ENCODE assay signal across 1 cellular context in the genomic region with DNA sequence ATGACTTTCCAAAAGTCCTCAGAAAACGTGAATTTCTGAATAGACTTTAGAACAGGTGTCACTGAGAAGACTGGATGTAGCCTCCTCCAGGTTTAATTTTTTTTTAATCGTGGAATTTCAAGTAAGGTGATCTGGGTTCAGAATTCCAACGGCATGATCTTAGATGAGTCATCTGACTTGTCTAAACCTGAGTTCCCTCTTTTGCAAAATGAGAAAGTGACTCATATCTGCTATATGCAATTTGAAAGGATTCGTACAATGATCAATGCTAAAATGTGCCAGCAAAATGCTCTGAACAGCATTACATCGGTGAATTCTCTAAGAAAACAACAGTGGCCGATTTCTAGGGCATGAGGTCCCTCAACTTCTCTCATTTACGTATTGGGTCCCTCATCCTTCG.
TF ChIP-seq lines count a peak whose summit lies in the region.

No MANE protein-coding gene starts in this region.

TF ChIP-seq in GM23338, 12 proteins besides CTCF, POLR2A, EP300 and RAD21 (continued from another document):
- TF ChIP-seq, protein P1, sequence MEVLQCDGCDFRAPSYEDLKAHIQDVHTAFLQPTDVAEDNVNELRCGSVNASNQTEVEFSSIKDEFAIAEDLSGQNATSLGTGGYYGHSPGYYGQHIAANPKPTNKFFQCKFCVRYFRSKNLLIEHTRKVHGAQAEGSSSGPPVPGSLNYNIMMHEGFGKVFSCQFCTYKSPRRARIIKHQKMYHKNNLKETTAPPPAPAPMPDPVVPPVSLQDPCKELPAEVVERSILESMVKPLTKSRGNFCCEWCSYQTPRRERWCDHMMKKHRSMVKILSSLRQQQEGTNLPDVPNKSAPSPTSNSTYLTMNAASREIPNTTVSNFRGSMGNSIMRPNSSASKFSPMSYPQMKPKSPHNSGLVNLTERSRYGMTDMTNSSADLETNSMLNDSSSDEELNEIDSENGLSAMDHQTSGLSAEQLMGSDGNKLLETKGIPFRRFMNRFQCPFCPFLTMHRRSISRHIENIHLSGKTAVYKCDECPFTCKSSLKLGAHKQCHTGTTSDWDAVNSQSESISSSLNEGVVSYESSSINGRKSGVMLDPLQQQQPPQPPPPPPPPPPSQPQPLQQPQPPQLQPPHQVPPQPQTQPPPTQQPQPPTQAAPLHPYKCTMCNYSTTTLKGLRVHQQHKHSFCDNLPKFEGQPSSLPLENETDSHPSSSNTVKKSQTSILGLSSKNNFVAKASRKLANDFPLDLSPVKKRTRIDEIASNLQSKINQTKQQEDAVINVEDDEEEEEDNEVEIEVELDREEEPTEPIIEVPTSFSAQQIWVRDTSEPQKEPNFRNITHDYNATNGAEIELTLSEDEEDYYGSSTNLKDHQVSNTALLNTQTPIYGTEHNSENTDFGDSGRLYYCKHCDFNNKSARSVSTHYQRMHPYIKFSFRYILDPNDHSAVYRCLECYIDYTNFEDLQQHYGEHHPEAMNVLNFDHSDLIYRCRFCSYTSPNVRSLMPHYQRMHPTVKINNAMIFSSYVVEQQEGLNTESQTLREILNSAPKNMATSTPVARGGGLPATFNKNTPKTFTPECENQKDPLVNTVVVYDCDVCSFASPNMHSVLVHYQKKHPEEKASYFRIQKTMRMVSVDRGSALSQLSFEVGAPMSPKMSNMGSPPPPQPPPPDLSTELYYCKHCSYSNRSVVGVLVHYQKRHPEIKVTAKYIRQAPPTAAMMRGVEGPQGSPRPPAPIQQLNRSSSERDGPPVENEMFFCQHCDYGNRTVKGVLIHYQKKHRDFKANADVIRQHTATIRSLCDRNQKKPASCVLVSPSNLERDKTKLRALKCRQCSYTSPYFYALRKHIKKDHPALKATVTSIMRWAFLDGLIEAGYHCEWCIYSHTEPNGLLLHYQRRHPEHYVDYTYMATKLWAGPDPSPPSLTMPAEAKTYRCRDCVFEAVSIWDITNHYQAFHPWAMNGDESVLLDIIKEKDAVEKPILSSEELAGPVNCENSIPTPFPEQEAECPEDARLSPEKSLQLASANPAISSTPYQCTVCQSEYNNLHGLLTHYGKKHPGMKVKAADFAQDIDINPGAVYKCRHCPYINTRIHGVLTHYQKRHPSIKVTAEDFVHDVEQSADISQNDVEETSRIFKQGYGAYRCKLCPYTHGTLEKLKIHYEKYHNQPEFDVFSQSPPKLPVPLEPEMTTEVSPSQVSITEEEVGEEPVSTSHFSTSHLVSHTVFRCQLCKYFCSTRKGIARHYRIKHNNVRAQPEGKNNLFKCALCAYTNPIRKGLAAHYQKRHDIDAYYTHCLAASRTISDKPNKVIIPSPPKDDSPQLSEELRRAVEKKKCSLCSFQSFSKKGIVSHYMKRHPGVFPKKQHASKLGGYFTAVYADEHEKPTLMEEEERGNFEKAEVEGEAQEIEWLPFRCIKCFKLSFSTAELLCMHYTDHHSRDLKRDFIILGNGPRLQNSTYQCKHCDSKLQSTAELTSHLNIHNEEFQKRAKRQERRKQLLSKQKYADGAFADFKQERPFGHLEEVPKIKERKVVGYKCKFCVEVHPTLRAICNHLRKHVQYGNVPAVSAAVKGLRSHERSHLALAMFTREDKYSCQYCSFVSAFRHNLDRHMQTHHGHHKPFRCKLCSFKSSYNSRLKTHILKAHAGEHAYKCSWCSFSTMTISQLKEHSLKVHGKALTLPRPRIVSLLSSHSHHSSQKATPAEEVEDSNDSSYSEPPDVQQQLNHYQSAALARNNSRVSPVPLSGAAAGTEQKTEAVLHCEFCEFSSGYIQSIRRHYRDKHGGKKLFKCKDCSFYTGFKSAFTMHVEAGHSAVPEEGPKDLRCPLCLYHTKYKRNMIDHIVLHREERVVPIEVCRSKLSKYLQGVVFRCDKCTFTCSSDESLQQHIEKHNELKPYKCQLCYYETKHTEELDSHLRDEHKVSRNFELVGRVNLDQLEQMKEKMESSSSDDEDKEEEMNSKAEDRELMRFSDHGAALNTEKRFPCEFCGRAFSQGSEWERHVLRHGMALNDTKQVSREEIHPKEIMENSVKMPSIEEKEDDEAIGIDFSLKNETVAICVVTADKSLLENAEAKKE (CRISPR knock-in tag; IDR thresholded peaks at IDR 0.05): no peak
- no peak for TF ChIP-seq CREB1 (CRISPR knock-in tag; IDR thresholded peaks at IDR 0.05; ENCODE audit: low read depth)
- TF ChIP-seq POLR2AphosphoS5 (IDR thresholded peaks at IDR 0.05; ENCODE audit: low read depth): no peak
- TF ChIP-seq NANOG (IDR thresholded peaks at IDR 0.05; ENCODE audit: borderline replicate concordance): no peak
- TF ChIP-seq ZNF331 (CRISPR knock-in tag; IDR thresholded peaks at IDR 0.05; ENCODE audit: low read depth): no peak
- TF ChIP-seq, protein P2, sequence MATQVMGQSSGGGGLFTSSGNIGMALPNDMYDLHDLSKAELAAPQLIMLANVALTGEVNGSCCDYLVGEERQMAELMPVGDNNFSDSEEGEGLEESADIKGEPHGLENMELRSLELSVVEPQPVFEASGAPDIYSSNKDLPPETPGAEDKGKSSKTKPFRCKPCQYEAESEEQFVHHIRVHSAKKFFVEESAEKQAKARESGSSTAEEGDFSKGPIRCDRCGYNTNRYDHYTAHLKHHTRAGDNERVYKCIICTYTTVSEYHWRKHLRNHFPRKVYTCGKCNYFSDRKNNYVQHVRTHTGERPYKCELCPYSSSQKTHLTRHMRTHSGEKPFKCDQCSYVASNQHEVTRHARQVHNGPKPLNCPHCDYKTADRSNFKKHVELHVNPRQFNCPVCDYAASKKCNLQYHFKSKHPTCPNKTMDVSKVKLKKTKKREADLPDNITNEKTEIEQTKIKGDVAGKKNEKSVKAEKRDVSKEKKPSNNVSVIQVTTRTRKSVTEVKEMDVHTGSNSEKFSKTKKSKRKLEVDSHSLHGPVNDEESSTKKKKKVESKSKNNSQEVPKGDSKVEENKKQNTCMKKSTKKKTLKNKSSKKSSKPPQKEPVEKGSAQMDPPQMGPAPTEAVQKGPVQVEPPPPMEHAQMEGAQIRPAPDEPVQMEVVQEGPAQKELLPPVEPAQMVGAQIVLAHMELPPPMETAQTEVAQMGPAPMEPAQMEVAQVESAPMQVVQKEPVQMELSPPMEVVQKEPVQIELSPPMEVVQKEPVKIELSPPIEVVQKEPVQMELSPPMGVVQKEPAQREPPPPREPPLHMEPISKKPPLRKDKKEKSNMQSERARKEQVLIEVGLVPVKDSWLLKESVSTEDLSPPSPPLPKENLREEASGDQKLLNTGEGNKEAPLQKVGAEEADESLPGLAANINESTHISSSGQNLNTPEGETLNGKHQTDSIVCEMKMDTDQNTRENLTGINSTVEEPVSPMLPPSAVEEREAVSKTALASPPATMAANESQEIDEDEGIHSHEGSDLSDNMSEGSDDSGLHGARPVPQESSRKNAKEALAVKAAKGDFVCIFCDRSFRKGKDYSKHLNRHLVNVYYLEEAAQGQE (IDR thresholded peaks at IDR 0.05; ENCODE audit: unreplicated experiment): no peak
